Comparison of ENCODE assay signal across 11 cellular contexts in genomic region chr5:138351056-138351455, GRCh38. TPM values are rescaled to one million over a fixed set of nuclear protein-coding genes. Genes with fewer than 3 reads are reported as not detected.
DNase-seq lines count a peak whose midpoint lies in the region; ATAC-seq and TF ChIP-seq lines count a peak whose summit lies in the region.
"Had no signal": no experiment of that assay in that cellular context is flagged by ENCODE, and none has a peak within 500 bp of the region (broad histone marks: within the 10 kb centered on the region; RNA-seq: fewer than 3 reads in every experiment).

No MANE protein-coding gene starts in this region.

- H3K27me3 Mint-ChIP-seq in T-helper 17 cell: no peaks in the 10 kb centered on the region
- H3K27me3 Mint-ChIP-seq in CD8-positive, alpha-beta T cell (ENCODE audit: low read depth): no peaks in the 10 kb centered on the region
- H3K27me3 Mint-ChIP-seq: T-cell had no signal

- H3K4me1 ChIP-seq in CD8-positive, alpha-beta T cell (ENCODE audit: insufficient read depth, low read length): peaks cover 30% of the 10 kb centered on the region

- ATAC-seq in T-helper 17 cell (no peak), HG02840 (IDR thresholded peaks at IDR 0.05; ENCODE audit: low FRiP score, unreplicated experiment) (no peak)
- ATAC-seq in CD8-positive, alpha-beta T cell: no peak
- ATAC-seq: sciatic nerve, T-cell had no signal

- peaks cover 5% of the 10 kb centered on the region for H3K36me3 ChIP-seq in CD8-positive, alpha-beta T cell (ENCODE audit: insufficient read depth, low read length)

- intact Hi-C loops in CD8-positive, alpha-beta T cell (cut with DNase I, micrococcal nuclease): loop anchor here (5.0 kb wide), 7 partner anchors 139 to 1051 kb away; partner anchors contain the start of genes FAM13B (in 2 of the 2), HNRNPA0 (in 2 of the 2), CDC23 (in 1 of the 2) and HSPA9 (in 1 of the 2)

- CTCF ChIA-PET in CD8-positive, alpha-beta T cell (lab: Charles Lee): interaction anchor here (1.2 to 9.1 kb wide), 7 partner anchors 11 to 152 kb away, joined by 3 to 154 read pairs (median 5); partner anchors contain the start of genes CDC23 and FAM53C

- H3K27ac ChIP-seq in CD8-positive, alpha-beta T cell (ENCODE audit: low read depth, low read length): no peak overlapping the region

- no peak overlapping the region for H3K4me3 ChIP-seq in skeletal muscle cell (ENCODE audit: low read depth, low read length)
- H3K4me3 ChIP-seq in CD8-positive, alpha-beta T cell (ENCODE audit: low read depth, low read length): no peak overlapping the region
- H3K4me3 ChIP-seq: esophagus squamous epithelium had no signal

- H3K9me3 Mint-ChIP-seq in CD8-positive, alpha-beta T cell: peaks cover 5% of the 10 kb centered on the region

- H3K4me1 Mint-ChIP-seq in T-helper 17 cell: peaks cover 30% of the 10 kb centered on the region
- peaks cover 41% of the 10 kb centered on the region for H3K4me1 Mint-ChIP-seq in CD8-positive, alpha-beta T cell (ENCODE audit: low read depth)

- peak overlapping the region; percentile 27 for H3K27ac Mint-ChIP-seq in T-helper 17 cell
- H3K27ac Mint-ChIP-seq in CD8-positive, alpha-beta T cell: no peak overlapping the region

- TF ChIP-seq CTCF in CD8-positive, alpha-beta T cell (IDR thresholded peaks at IDR 0.05): no peak

- DNase-seq in EL (peak; percentile 78), T-helper 17 cell (no peak), fibroblast of gingiva (ENCODE audit: low read depth) (peak; percentile 54), skeletal muscle cell (ENCODE audit: low read depth) (peak; percentile 75), NCI-H2029 (lab: John Stamatoyannopoulos, UW) (no peak)
- DNase-seq in CD8-positive, alpha-beta T cell: no peak
- DNase-seq: esophagus squamous epithelium, NCI-H2107, T-cell had no signal

- H3K36me3 Mint-ChIP-seq in T-helper 17 cell (ENCODE audit: low read depth): peaks cover 2% of the 10 kb centered on the region
- peaks cover 36% of the 10 kb centered on the region for H3K36me3 Mint-ChIP-seq in CD8-positive, alpha-beta T cell

- H3K4me3 Mint-ChIP-seq in T-helper 17 cell: no peak overlapping the region
- H3K4me3 Mint-ChIP-seq in CD8-positive, alpha-beta T cell: no peak overlapping the region

- no peaks in the 10 kb centered on the region for H3K27me3 ChIP-seq in CD8-positive, alpha-beta T cell (ENCODE audit: insufficient read depth, low read length)
- H3K27me3 ChIP-seq: esophagus squamous epithelium had no signal

- POLR2A ChIA-PET in CD8-positive, alpha-beta T cell (lab: Charles Lee): interaction anchor here (3.2 to 5.0 kb wide), 2 partner anchors 12 to 19 kb away, joined by 26 to 145 read pairs; partner anchors contain the start of genes CDC25C and FAM53C

- H3K9me3 ChIP-seq in T-helper 17 cell (ENCODE audit: control insufficient read depth, low read length, poor library complexity, severe bottlenecking): no peaks in the 10 kb centered on the region
- H3K9me3 ChIP-seq in CD8-positive, alpha-beta T cell (ENCODE audit: low read length): no peaks in the 10 kb centered on the region

RNA-seq across cellular contexts. Expression of gene KDM3B, which starts 1.4 kb away (rescaled TPM):
- total RNA-seq in T-helper 17 cell: 10 to 100 TPM; 74.0 to 74.5 TPM
- 10 to 100 TPM; 60.2 to 60.3 TPM for total RNA-seq in CD8-positive, alpha-beta T cell

RNA-seq across cellular contexts. Expression of gene FAM53C, which starts 13.0 kb away (rescaled TPM):
- total RNA-seq in T-helper 17 cell: 10 to 100 TPM; 50.1 to 59.8 TPM
- 10 to 100 TPM; 99.8 to 99.9 TPM for total RNA-seq in CD8-positive, alpha-beta T cell

RNA-seq across cellular contexts. Expression of gene CDC25C, which starts 19.5 kb away (rescaled TPM):
- total RNA-seq in T-helper 17 cell: not detected
- not detected for total RNA-seq in CD8-positive, alpha-beta T cell
- total RNA-seq: sciatic nerve had no signal

Comparison
In these comparisons a context has a peak if more than half of its experiments do, and no peak if none do; other contexts are left out.
1. DNase-seq: peak in EL (single experiment), fibroblast of gingiva (single experiment) and skeletal muscle cell (single experiment); none in T-helper 17 cell (0 of 3), NCI-H2029 (single experiment) and CD8-positive, alpha-beta T cell (0 of 7).